8 cellular contexts compared by ENCODE assay signal in the genomic region with DNA sequence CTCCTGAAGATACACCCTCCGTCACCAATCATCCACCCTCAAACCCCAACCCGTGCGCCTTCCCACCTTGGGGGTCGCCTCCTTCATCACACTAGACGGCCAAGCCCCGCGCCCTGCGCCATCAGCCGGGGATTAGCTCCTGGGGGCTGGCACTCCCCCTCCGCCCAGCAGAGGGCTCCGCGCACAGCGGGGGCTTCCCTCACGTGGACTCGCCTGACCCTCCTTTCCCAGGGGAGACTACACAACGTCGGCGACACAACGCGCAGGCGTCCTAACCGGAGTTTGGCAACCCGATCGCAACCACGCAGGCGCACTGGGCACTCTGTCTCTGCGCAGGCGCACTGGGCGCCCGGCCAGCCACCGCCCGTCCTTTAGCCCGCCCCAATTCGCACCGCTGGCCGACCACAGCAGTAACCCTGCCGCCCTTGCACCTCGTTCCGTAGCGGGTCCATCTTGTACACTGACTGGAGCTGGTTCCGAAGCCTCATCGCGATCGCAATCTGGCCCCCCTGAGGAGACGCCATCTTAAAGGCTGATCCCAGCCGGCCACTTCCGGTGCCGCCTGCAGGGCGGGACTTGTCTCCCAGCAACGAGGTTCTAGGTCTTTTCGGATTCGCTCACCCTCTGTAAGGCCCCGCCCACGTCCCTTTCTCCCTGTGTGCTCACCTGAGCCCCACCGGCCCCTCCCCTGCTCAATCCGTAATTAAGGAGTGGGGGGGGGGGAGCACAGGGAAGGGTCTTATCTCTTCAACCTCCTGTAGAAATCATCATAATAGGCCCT. TPM values are rescaled to one million over a fixed set of nuclear protein-coding genes. Genes with fewer than 3 reads are reported as not detected.
DNase-seq lines count a peak whose midpoint lies in the region; ATAC-seq and TF ChIP-seq lines count a peak whose summit lies in the region.

A gene (minus strand): TSS at position 551 of the 781 bp plus-strand sequence. CDS start 27 bp downstream, at position 524.

- peak within 1 kb of the TSS; percentile 96 for H3K27ac ChIP-seq in RWPE1

- intact Hi-C loops in natural killer cell (cut with micrococcal nuclease) = loop anchor here (1.0 kb wide), 3 partner anchors 22 to 49 kb away; a partner anchor contains a TSS

- no peaks in the 10 kb centered on the region for H3K9me3 Mint-ChIP-seq in activated T-helper 17 cell treated with anti-CD3 and anti-CD28 coated beads, Interleukin-2, amount 50 U/mL, for 72 hours
- no peaks in the 10 kb centered on the region for H3K9me3 Mint-ChIP-seq in natural killer cell

- peaks cover 11% of the 10 kb centered on the region for H3K27me3 Mint-ChIP-seq in activated T-helper 17 cell treated with anti-CD3 and anti-CD28 coated beads, Interleukin-2, amount 50 U/mL, for 72 hours
- H3K27me3 Mint-ChIP-seq in natural killer cell (ENCODE audit: low read depth in 2 of 2) = peaks cover 19 to 28% of the 10 kb centered on the region in 2 donors

- POLR2A ChIA-PET in RWPE1 (lab: Yijun Ruan, JAX; ENCODE audit: low non-redundant PET) = interaction anchor here (1.0 kb wide), 1 partner anchor 9 kb away, joined by 3 read pairs; no protein-coding TSS in a partner anchor

- TF ChIP-seq CTCF in LNCaP clone FGC (IDR thresholded peaks at IDR 0.05; ENCODE audit: control insufficient read depth, extremely low read depth, insufficient read depth) (no peak), RWPE1 (conservative IDR thresholded peaks at IDR 0.05; ENCODE audit: low read depth) (peak; percentile 55; the same call in 1 of the 2 replicates), fibroblast of mammary gland (conservative IDR thresholded peaks at IDR 0.05; ENCODE audit: control insufficient read depth, insufficient read depth, low read depth, low read length) (peak; percentile 19), natural killer cell (IDR thresholded peaks at IDR 0.05) (no peak)

- H3K4me1 Mint-ChIP-seq in activated T-helper 17 cell treated with anti-CD3 and anti-CD28 coated beads, Interleukin-2, amount 50 U/mL, for 72 hours = peaks cover 28% of the 10 kb centered on the region
- H3K4me1 Mint-ChIP-seq in natural killer cell = peaks cover 38 to 59% of the 10 kb centered on the region in 2 donors

- peak within 1 kb of the TSS; percentile 99 for H3K27ac Mint-ChIP-seq in activated T-helper 17 cell treated with anti-CD3 and anti-CD28 coated beads, Interleukin-2, amount 50 U/mL, for 72 hours
- peak within 1 kb of the TSS; percentile 100 for H3K27ac Mint-ChIP-seq in natural killer cell

- peak; percentile 95 for ATAC-seq in activated T-helper 17 cell treated with anti-CD3 and anti-CD28 coated beads, Interleukin-2, amount 50 U/mL, for 72 hours (replicated peaks)
- ATAC-seq in natural killer cell = peak; percentile 88 to 97 (median 91)

- CTCF ChIA-PET in RWPE1 (lab: Yijun Ruan, JAX) = interaction anchor here (0.6 to 1.7 kb wide), 10 partner anchors 11 to 248 kb away, joined by 3 to 7 read pairs (median 4); a partner anchor contains a TSS

- DNase-seq in ELF-1 (ENCODE audit: low read depth, low spot score) (peak; percentile 99), GOT3 (lab: John Stamatoyannopoulos, UW) (peak; percentile 96), LNCaP clone FGC (ENCODE audit: low read depth) (peak; percentile 88), RWPE1 (ENCODE audit: low spot score) (peak; percentile 96), fibroblast of mammary gland (ENCODE audit: low read depth) (peak; percentile 97), natural killer cell (peak; percentile 99)
- DNase-seq in stimulated activated naive CD4-positive, alpha-beta T cell treated with Interleukin-2 at 50 U/mL for 16 hours (lab: John Stamatoyannopoulos, UW) = peak; percentile 98

- peaks cover 40% of the 10 kb centered on the region for H3K36me3 Mint-ChIP-seq in activated T-helper 17 cell treated with anti-CD3 and anti-CD28 coated beads, Interleukin-2, amount 50 U/mL, for 72 hours (ENCODE audit: low read depth)
- H3K36me3 Mint-ChIP-seq in natural killer cell = no peaks in the 10 kb centered on the region

- H3K4me3 ChIP-seq in LNCaP clone FGC (ENCODE audit: low read depth, low read length) (peak within 1 kb of the TSS; percentile 61), fibroblast of mammary gland (ENCODE audit: control insufficient read depth, low read depth, low read length) (peak within 1 kb of the TSS; percentile 95)

- H3K4me3 Mint-ChIP-seq in activated T-helper 17 cell treated with anti-CD3 and anti-CD28 coated beads, Interleukin-2, amount 50 U/mL, for 72 hours = peak within 1 kb of the TSS; percentile 94
- peak within 1 kb of the TSS; percentile 100 for H3K4me3 Mint-ChIP-seq in natural killer cell

RNA-seq across cellular contexts. Expression of the gene that starts here (rescaled TPM):
- total RNA-seq in activated T-helper 17 cell treated with anti-CD3 and anti-CD28 coated beads, Interleukin-2, amount 50 U/mL, for 72 hours = 10 to 100 TPM; 22.0 to 32.8 TPM
- total RNA-seq in natural killer cell = 10 to 100 TPM; 22.9 to 35.9 (median 33.2) TPM

Comparison
In these comparisons a context has a peak if more than half of its experiments do, and no peak if none do; other contexts are left out.
1. Peak in every context shown above with its lines: DNase-seq, ATAC-seq, H3K4me3 ChIP-seq and H3K27ac ChIP-seq.
2. CTCF ChIP-seq: peak in RWPE1 (single experiment) and fibroblast of mammary gland (single experiment); none in LNCaP clone FGC (single experiment) and natural killer cell (single experiment).